ENCODE assay signal across 8 cellular contexts in the genomic region with DNA sequence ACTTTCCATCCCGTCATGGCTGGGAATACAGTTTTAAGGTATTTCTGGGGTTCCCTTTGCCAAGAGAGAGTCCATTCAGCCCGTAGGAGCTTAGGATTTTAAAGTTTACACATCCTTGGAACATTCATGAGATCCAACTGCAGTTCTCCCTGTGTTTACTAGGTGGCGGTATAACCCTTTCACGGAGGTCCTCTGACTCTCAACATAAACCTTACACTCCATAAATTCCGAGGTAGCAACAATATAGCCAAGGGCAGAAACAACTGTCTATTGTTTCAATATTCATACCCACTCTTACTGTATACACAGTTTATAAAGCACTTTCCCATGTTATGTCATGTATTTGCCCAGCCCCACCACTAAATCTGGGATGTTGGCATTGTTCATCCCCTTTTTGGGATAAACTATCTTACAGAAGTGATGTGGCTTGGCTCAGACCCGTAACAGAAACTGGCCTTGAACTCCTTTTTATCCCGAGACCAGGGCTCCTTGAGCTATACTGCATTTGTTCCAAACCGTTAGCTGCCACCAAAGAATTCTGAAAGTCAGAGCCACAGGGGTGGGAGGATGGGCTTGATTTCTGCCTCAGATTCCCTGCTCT.
DNase-seq lines count a peak whose midpoint lies in the region; ATAC-seq and TF ChIP-seq lines count a peak whose summit lies in the region.

No MANE protein-coding gene starts in this region.

- no peak overlapping the region for H3K9ac ChIP-seq in SK-N-SH

- H3F3A ChIP-seq in SK-N-SH (replicated peaks; ENCODE audit: insufficient read depth): no peaks in the 10 kb centered on the region

- TF ChIP-seq CTCF in CD4-positive, alpha-beta T cell (IDR thresholded peaks at IDR 0.05): peak; percentile 61
- TF ChIP-seq CTCF in SK-N-SH (IDR thresholded peaks at IDR 0.05) (peak; percentile 82), ovary (IDR thresholded peaks at IDR 0.05) (peak; percentile 68 to 74 (median 74))

- H3K27ac Mint-ChIP-seq in CD4-positive, alpha-beta T cell: no peak overlapping the region

- no peaks in the 10 kb centered on the region for H3K9me3 Mint-ChIP-seq in CD4-positive, alpha-beta T cell
- H3K9me3 Mint-ChIP-seq in activated T-cell treated with anti-CD3 and anti-CD28 coated beads, Interleukin-2, amount 50 U/mL, for 4 hours: no peaks in the 10 kb centered on the region

- no peak overlapping the region for H3K4me2 ChIP-seq in SK-N-SH

- H3K27ac ChIP-seq in CD4-positive, alpha-beta T cell (ENCODE audit: low read depth, low read length): no peak overlapping the region
- H3K27ac ChIP-seq in SK-N-SH (ENCODE audit: low read depth in 2 of 2, low read length in 1 of 2) (no peak overlapping the region), ovary (peak overlapping the region in 1 of 2 donors; percentile 18)

- peak; percentile 44 for ATAC-seq in CD4-positive, alpha-beta T cell (ENCODE audit: poor library complexity)
- ATAC-seq in GM19397 (IDR thresholded peaks at IDR 0.05; ENCODE audit: unreplicated experiment) (peak; percentile 55), HG03045 (IDR thresholded peaks at IDR 0.05; ENCODE audit: unreplicated experiment) (no peak)
- no peak for ATAC-seq in activated T-cell treated with anti-CD3 and anti-CD28 coated beads, Interleukin-2, amount 50 U/mL, for 4 hours

- no peak overlapping the region for H2AFZ ChIP-seq in SK-N-SH (ENCODE audit: low read depth)

- POLR2A ChIA-PET in CD4-positive, alpha-beta T cell (lab: Charles Lee): no interaction called here
- POLR2A ChIA-PET in SK-N-SH (lab: Yijun Ruan, JAX): no interaction called here

- H3K36me3 ChIP-seq in SK-N-SH (replicated peaks in 1 of 2; ENCODE audit: control insufficient read depth in 1 of 2, insufficient read depth in 2 of 2, low read length in 1 of 2): no peaks in the 10 kb centered on the region
- no peaks in the 10 kb centered on the region for H3K36me3 ChIP-seq in ovary

- H3K9me3 ChIP-seq in CD4-positive, alpha-beta T cell (ENCODE audit: control insufficient read depth, low read length): no peaks in the 10 kb centered on the region
- no peaks in the 10 kb centered on the region for H3K9me3 ChIP-seq in SK-N-SH
- no peaks in the 10 kb centered on the region for H3K9me3 ChIP-seq in ovary

- H3K4me1 ChIP-seq in SK-N-SH (ENCODE audit: control insufficient read depth in 1 of 2, insufficient read depth in 2 of 2, low read depth in 1 of 2, low read length in 1 of 2) (no peaks in the 10 kb centered on the region; a peak in 1 of 4 replicates), ovary (ENCODE audit: insufficient read depth) (no peaks in the 10 kb centered on the region)

- peaks cover 46% of the 10 kb centered on the region for H3K27me3 Mint-ChIP-seq in CD4-positive, alpha-beta T cell
- peaks cover 23% of the 10 kb centered on the region for H3K27me3 Mint-ChIP-seq in activated T-cell treated with anti-CD3 and anti-CD28 coated beads, Interleukin-2, amount 50 U/mL, for 4 hours (ENCODE audit: low read depth)

- H3K4me1 Mint-ChIP-seq in CD4-positive, alpha-beta T cell (ENCODE audit: low read depth): no peaks in the 10 kb centered on the region
- H3K4me1 Mint-ChIP-seq in activated T-cell treated with anti-CD3 and anti-CD28 coated beads, Interleukin-2, amount 50 U/mL, for 4 hours (ENCODE audit: low read depth): no peaks in the 10 kb centered on the region

- H3K4me3 ChIP-seq in SK-N-SH (ENCODE audit: low read depth in 2 of 2, low read length in 1 of 2): peak overlapping the region in 1 of 2 experiments; percentile 28; a peak in 1 of 4 replicates
- H3K4me3 ChIP-seq in ovary: no peak overlapping the region

- peaks cover 11% of the 10 kb centered on the region for H3K27me3 ChIP-seq in CD4-positive, alpha-beta T cell (ENCODE audit: control insufficient read depth, insufficient read depth, low read length)
- H3K27me3 ChIP-seq in SK-N-SH (ENCODE audit: insufficient read depth): no peaks in the 10 kb centered on the region
- H3K27me3 ChIP-seq in ovary: no peaks in the 10 kb centered on the region

- no peaks in the 10 kb centered on the region for H4K20me1 ChIP-seq in SK-N-SH (ENCODE audit: insufficient read depth)

- H3K79me2 ChIP-seq in SK-N-SH (ENCODE audit: insufficient read depth): no peaks in the 10 kb centered on the region

- H3K36me3 Mint-ChIP-seq in CD4-positive, alpha-beta T cell (ENCODE audit: low read depth): no peaks in the 10 kb centered on the region
- H3K36me3 Mint-ChIP-seq in activated T-cell treated with anti-CD3 and anti-CD28 coated beads, Interleukin-2, amount 50 U/mL, for 4 hours (ENCODE audit: insufficient read depth): no peaks in the 10 kb centered on the region

- CTCF ChIA-PET in CD4-positive, alpha-beta T cell (lab: Charles Lee): no interaction called here
- CTCF ChIA-PET in SK-N-SH (lab: Yijun Ruan, JAX): interaction anchor here (0.6 to 7.1 kb wide), 60 partner anchors 8 to 1763 kb away, joined by 3 to 125 read pairs (median 4); a partner anchor contains a TSS

- no peaks in the 10 kb centered on the region for H3K9me2 ChIP-seq in SK-N-SH

- 8% methylated on average over 8 of the region's 8 CpGs for WGBS in SK-N-SH (ENCODE audit: low lambda C conversion rate)
- WGBS in ovary, 3 donors: 1 to 5% (median 1%) methylated on average over 8 of the region's 8 CpGs

- TF ChIP-seq EP300 in SK-N-SH (IDR thresholded peaks at IDR 0.05; ENCODE audit: borderline replicate concordance in 1 of 2, low read depth in 1 of 2, low read length in 1 of 2) (no peak), ovary (IDR thresholded peaks at IDR 0.05) (no peak)

- intact Hi-C loops in CD4-positive, alpha-beta T cell (cut with DNase I, micrococcal nuclease): loop anchor here in 1 of 2 experiments (5.0 kb wide), 1 partner anchor 261 kb away; no protein-coding TSS in a partner anchor
- intact Hi-C loops in ovary (cut with DNase I): loop anchor here in 1 of 4 donors (10.0 kb wide), 1 partner anchor 608 kb away; no protein-coding TSS in a partner anchor

- peak; percentile 93 for TF ChIP-seq RAD21 in SK-N-SH (IDR thresholded peaks at IDR 0.05; ENCODE audit: low read length)

- H3K4me3 Mint-ChIP-seq in CD4-positive, alpha-beta T cell: no peak overlapping the region
- no peak overlapping the region for H3K4me3 Mint-ChIP-seq in activated T-cell treated with anti-CD3 and anti-CD28 coated beads, Interleukin-2, amount 50 U/mL, for 4 hours

- no peak for DNase-seq in CD4-positive, alpha-beta T cell
- peak; percentile 4 for DNase-seq in NCI-H1048 (lab: John Stamatoyannopoulos, UW)
- peak; percentile 65 for DNase-seq in SK-N-SH
- peak; percentile 63 for DNase-seq in fibroblast of peridontal ligament (ENCODE audit: extremely low read depth)
- peak in 1 of 5 donors; percentile 15 for DNase-seq in ovary
- DNase-seq in activated T-cell treated with anti-CD3 and anti-CD28 coated beads, Interleukin-2, amount 50 U/mL, for 4 hours: no peak

- no peak for TF ChIP-seq POLR2A in ovary (IDR thresholded peaks at IDR 0.05)

TF ChIP-seq in SK-N-SH, 30 proteins besides CTCF, POLR2A, EP300 and RAD21:
- TF ChIP-seq, protein P1, sequence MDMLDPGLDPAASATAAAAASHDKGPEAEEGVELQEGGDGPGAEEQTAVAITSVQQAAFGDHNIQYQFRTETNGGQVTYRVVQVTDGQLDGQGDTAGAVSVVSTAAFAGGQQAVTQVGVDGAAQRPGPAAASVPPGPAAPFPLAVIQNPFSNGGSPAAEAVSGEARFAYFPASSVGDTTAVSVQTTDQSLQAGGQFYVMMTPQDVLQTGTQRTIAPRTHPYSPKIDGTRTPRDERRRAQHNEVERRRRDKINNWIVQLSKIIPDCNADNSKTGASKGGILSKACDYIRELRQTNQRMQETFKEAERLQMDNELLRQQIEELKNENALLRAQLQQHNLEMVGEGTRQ (IDR thresholded peaks at IDR 0.05; ENCODE audit: borderline replicate concordance, low read depth, low read length): no peak
- TF ChIP-seq, protein P2, sequence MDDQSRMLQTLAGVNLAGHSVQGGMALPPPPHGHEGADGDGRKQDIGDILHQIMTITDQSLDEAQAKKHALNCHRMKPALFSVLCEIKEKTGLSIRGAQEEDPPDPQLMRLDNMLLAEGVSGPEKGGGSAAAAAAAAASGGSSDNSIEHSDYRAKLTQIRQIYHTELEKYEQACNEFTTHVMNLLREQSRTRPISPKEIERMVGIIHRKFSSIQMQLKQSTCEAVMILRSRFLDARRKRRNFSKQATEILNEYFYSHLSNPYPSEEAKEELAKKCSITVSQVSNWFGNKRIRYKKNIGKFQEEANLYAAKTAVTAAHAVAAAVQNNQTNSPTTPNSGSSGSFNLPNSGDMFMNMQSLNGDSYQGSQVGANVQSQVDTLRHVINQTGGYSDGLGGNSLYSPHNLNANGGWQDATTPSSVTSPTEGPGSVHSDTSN (IDR thresholded peaks at IDR 0.05): no peak
- TF ChIP-seq, protein P3, sequence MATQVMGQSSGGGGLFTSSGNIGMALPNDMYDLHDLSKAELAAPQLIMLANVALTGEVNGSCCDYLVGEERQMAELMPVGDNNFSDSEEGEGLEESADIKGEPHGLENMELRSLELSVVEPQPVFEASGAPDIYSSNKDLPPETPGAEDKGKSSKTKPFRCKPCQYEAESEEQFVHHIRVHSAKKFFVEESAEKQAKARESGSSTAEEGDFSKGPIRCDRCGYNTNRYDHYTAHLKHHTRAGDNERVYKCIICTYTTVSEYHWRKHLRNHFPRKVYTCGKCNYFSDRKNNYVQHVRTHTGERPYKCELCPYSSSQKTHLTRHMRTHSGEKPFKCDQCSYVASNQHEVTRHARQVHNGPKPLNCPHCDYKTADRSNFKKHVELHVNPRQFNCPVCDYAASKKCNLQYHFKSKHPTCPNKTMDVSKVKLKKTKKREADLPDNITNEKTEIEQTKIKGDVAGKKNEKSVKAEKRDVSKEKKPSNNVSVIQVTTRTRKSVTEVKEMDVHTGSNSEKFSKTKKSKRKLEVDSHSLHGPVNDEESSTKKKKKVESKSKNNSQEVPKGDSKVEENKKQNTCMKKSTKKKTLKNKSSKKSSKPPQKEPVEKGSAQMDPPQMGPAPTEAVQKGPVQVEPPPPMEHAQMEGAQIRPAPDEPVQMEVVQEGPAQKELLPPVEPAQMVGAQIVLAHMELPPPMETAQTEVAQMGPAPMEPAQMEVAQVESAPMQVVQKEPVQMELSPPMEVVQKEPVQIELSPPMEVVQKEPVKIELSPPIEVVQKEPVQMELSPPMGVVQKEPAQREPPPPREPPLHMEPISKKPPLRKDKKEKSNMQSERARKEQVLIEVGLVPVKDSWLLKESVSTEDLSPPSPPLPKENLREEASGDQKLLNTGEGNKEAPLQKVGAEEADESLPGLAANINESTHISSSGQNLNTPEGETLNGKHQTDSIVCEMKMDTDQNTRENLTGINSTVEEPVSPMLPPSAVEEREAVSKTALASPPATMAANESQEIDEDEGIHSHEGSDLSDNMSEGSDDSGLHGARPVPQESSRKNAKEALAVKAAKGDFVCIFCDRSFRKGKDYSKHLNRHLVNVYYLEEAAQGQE (IDR thresholded peaks at IDR 0.05; ENCODE audit: low read depth, low read length): no peak
- peak; percentile 15 for TF ChIP-seq CHD2 (IDR thresholded peaks at IDR 0.05; ENCODE audit: low read length, partially characterized antibody)
- TF ChIP-seq SMC3 (IDR thresholded peaks at IDR 0.05; ENCODE audit: low read depth, low read length): peak; percentile 63
- no peak for TF ChIP-seq YY1 (IDR thresholded peaks at IDR 0.05; ENCODE audit: low read depth)
- no peak for TF ChIP-seq GATA2 (CRISPR knock-in tag; IDR thresholded peaks at IDR 0.05)

Comparison
In these comparisons a context has a peak if more than half of its experiments do, and no peak if none do; other contexts are left out.
1. ATAC-seq: peak in CD4-positive, alpha-beta T cell (single experiment) and GM19397 (single experiment); none in HG03045 (single experiment) and activated T-cell treated with anti-CD3 and anti-CD28 coated beads, Interleukin-2, amount 50 U/mL, for 4 hours (0 of 2).
2. DNase-seq: peak in NCI-H1048 (single experiment), SK-N-SH (single experiment) and fibroblast of peridontal ligament (single experiment); none in CD4-positive, alpha-beta T cell (0 of 10) and activated T-cell treated with anti-CD3 and anti-CD28 coated beads, Interleukin-2, amount 50 U/mL, for 4 hours (single experiment).
3. Peak in every context shown above with its lines, with median percentiles within 50 percentile points of each other: CTCF ChIP-seq.